In genomic region chr15:73004462-73004861, GRCh38 we compare ENCODE assay signal across 31 cellular contexts.
"Had no signal": no experiment of that assay in that cellular context is flagged by ENCODE, and none has a peak within 500 bp of the region (broad histone marks: within the 10 kb centered on the region; RNA-seq: fewer than 3 reads in every experiment).

No MANE protein-coding gene starts in this region.

- H3K27me3 ChIP-seq: brain microvascular endothelial cell, pancreas, right atrium auricular region, upper lobe of left lung had no signal

- H3K4me1 ChIP-seq: pancreas, right atrium auricular region, upper lobe of left lung had no signal

- H3K9me3 ChIP-seq: gastroesophageal sphincter, pancreas, prostate gland, right atrium auricular region, upper lobe of left lung had no signal

- FAIRE-seq: astrocyte, kidney, pancreas had no signal

- H3K4me3 Mint-ChIP-seq: activated CD4-positive, alpha-beta T cell treated with anti-CD3 and anti-CD28 coated beads for 36 hours; effector memory CD8-positive, alpha-beta T cell; immature natural killer cell; naive thymus-derived CD8-positive, alpha-beta T cell; neural crest cell; stimulated activated memory B cell treated with anti-CD40 and anti-IgM and Interleukin-4, amounts not matched to agents 10 μg/mL and 1 μg/mL and 100 μg/mL, for 72 hours; stimulated activated naive CD8-positive, alpha-beta T cell treated with anti-CD3 and anti-CD28 coated beads, Interleukin-15, amount 100 ng/mL, for 72 hours; T-helper 2 cell treated with Interferon-gamma antibody and Interleukin-4, amounts not matched to agents 5 μg/mL and 100 μg/mL, for 36 hours had no signal

- ATAC-seq: activated CD4-positive, alpha-beta T cell treated with anti-CD3 and anti-CD28 coated beads for 36 hours; effector memory CD8-positive, alpha-beta T cell; gastroesophageal sphincter; naive thymus-derived CD8-positive, alpha-beta T cell; pancreas; stimulated activated naive CD8-positive, alpha-beta T cell treated with anti-CD3 and anti-CD28 coated beads, Interleukin-15, amount 100 ng/mL, for 72 hours had no signal

- H3K36me3 ChIP-seq: brain microvascular endothelial cell, gastroesophageal sphincter, pancreas, prostate gland, right atrium auricular region, upper lobe of left lung had no signal

- H3K4me3 ChIP-seq: coronary artery, dorsolateral prefrontal cortex, gastroesophageal sphincter, pancreas, prostate gland, right atrium auricular region, smooth muscle cell, upper lobe of left lung had no signal

- H3K4me1 Mint-ChIP-seq: activated CD4-positive, alpha-beta T cell treated with anti-CD3 and anti-CD28 coated beads for 36 hours; immature natural killer cell; naive thymus-derived CD8-positive, alpha-beta T cell; stimulated activated memory B cell treated with anti-CD40 and anti-IgM and Interleukin-4, amounts not matched to agents 10 μg/mL and 1 μg/mL and 100 μg/mL, for 72 hours; stimulated activated naive CD8-positive, alpha-beta T cell treated with anti-CD3 and anti-CD28 coated beads, Interleukin-15, amount 100 ng/mL, for 72 hours had no signal

- DNase-seq: activated CD4-positive, alpha-beta T cell treated with anti-CD3 and anti-CD28 coated beads for 36 hours; activated CD4-positive, CD25-positive, alpha-beta regulatory T cell; activated gamma-delta T cell treated with Interleukin-2 at 50 U/mL for 16 hours; activated naive CD4-positive, alpha-beta T cell treated with anti-CD3 and anti-CD28 coated beads, Interleukin-2, amount 50 U/mL, for 16 hours; amniotic stem cell; brain microvascular endothelial cell; dorsolateral prefrontal cortex; effector memory CD8-positive, alpha-beta T cell; erythroblast; hippocampal formation; immature natural killer cell; kidney; left colon; midbrain; naive thymus-derived CD8-positive, alpha-beta T cell; pancreas; stimulated activated CD4-positive, alpha-beta T cell treated with anti-CD3 and anti-CD28 coated beads, Interleukin-1b, Interleukin-23, amount 100 ng/mL, for 48 hours; stimulated activated CD4-positive, alpha-beta T cell treated with anti-CD3 and anti-CD28 coated beads, Interleukin-4, amount 100 ng/mL, for 4 hours; stimulated activated CD8-positive, alpha-beta memory T cell treated with anti-CD3 and anti-CD28 coated beads, Interleukin-4, amount 100 ng/mL, for 48 hours; stimulated activated naive CD8-positive, alpha-beta T cell treated with anti-CD3 and anti-CD28 coated beads, Interleukin-15, amount 100 ng/mL, for 72 hours; substantia nigra; upper lobe of left lung had no signal

- H3K9me3 Mint-ChIP-seq: effector memory CD8-positive, alpha-beta T cell; immature natural killer cell; naive thymus-derived CD8-positive, alpha-beta T cell; neural crest cell; stimulated activated memory B cell treated with anti-CD40 and anti-IgM and Interleukin-4, amounts not matched to agents 10 μg/mL and 1 μg/mL and 100 μg/mL, for 72 hours; stimulated activated naive CD8-positive, alpha-beta T cell treated with anti-CD3 and anti-CD28 coated beads, Interleukin-15, amount 100 ng/mL, for 72 hours; T-helper 2 cell treated with Interferon-gamma antibody and Interleukin-4, amounts not matched to agents 5 μg/mL and 100 μg/mL, for 36 hours had no signal

- H3K27ac ChIP-seq: brain microvascular endothelial cell, coronary artery, dorsolateral prefrontal cortex, gastroesophageal sphincter, pancreas, prostate gland, right atrium auricular region, upper lobe of left lung had no signal

- H3K27ac Mint-ChIP-seq: activated CD4-positive, alpha-beta T cell treated with anti-CD3 and anti-CD28 coated beads for 36 hours; effector memory CD8-positive, alpha-beta T cell; immature natural killer cell; stimulated activated memory B cell treated with anti-CD40 and anti-IgM and Interleukin-4, amounts not matched to agents 10 μg/mL and 1 μg/mL and 100 μg/mL, for 72 hours; stimulated activated naive CD8-positive, alpha-beta T cell treated with anti-CD3 and anti-CD28 coated beads, Interleukin-15, amount 100 ng/mL, for 72 hours; T-helper 2 cell treated with Interferon-gamma antibody and Interleukin-4, amounts not matched to agents 5 μg/mL and 100 μg/mL, for 36 hours had no signal

- H3K36me3 Mint-ChIP-seq: naive thymus-derived CD8-positive, alpha-beta T cell; stimulated activated memory B cell treated with anti-CD40 and anti-IgM and Interleukin-4, amounts not matched to agents 10 μg/mL and 1 μg/mL and 100 μg/mL, for 72 hours had no signal
